In the genomic region with DNA sequence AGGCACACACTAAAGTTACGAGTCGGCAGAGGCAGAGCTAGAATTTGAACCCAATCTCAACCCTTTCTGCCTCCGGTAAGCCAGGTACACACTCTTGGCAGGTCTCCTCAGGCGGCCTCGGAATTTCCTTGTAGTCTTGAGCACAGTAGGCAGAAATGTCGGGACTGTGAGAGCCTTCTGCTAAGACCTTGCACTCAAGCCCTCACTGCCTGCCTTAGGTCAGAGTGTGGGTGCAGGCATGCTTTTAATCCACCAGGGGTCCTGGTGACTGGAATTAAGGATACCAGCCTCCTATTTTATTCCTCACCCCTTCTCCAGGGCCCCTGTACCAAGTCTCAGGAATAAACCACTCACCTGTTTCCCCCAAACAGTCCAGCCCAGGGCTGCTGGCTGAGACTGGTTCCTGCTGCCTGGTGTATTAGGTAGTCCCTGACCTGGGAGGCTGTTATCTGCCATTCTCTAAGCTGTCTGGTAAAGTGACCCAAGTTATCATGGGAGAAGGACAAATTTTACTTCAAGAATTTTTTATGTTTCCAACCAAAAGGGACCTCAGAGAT, we compare ENCODE assay signal across 8 cellular contexts. TPM values are rescaled to one million over a fixed set of nuclear protein-coding genes. Genes with fewer than 3 reads are reported as not detected.
A peak's percentile ranks its signal among the peaks of the same experiment; 100 is the strongest.
DNase-seq lines count a peak whose midpoint lies in the region; ATAC-seq, FAIRE-seq and TF ChIP-seq lines count a peak whose summit lies in the region.

No MANE protein-coding gene starts in this region.

- POLR2A ChIA-PET in A549 (lab: Yijun Ruan, JAX): interaction anchor here (1.5 kb wide), 2 partner anchors 9 to 125 kb away, joined by 3 to 4 read pairs; partner anchors contain the start of gene CALU
- POLR2A ChIA-PET in GM10248 (lab: Yijun Ruan, JAX): no interaction called here
- POLR2A ChIA-PET in activated CD4-positive, alpha-beta memory T cell treated with anti-CD3 and anti-CD28 coated beads for 36 hours (lab: Charles Lee): interaction anchor here (1.1 to 1.9 kb wide), 2 partner anchors 18 to 361 kb away, joined by 3 to 6 read pairs; partner anchors contain the start of gene AHCYL2

- no peak for TF ChIP-seq RAD21 in A549 (conservative IDR thresholded peaks at IDR 0.05 in 1 of 2, IDR thresholded peaks at IDR 0.05 in 1 of 2)

- DNase-seq in A549 (ENCODE audit: low read depth in 1 of 2, low spot score in 1 of 2) (peak; percentile 76 to 91), GM10248 (ENCODE audit: extremely low spot score) (peak; percentile 68), NCI-H2171 (lab: John Stamatoyannopoulos, UW) (peak; percentile 51), epithelial cell of proximal tubule (ENCODE audit: low read depth) (no peak), tibial nerve (ENCODE audit: low spot score in 2 of 2) (no peak)
- DNase-seq in activated CD4-positive, alpha-beta memory T cell treated with anti-CD3 and anti-CD28 coated beads for 36 hours: peak; percentile 62
- no peak for DNase-seq in natural killer cell treated with Interleukin-12 subunit alpha and Interleukin-12 subunit beta and Interleukin-15 and Interleukin-18, amount 100 ng/mL, for 72 hours (ENCODE audit: low spot score)

- CTCF ChIA-PET in A549 (lab: Yijun Ruan, JAX): interaction anchor here (0.8 to 17.4 kb wide), 9 partner anchors 9 to 228 kb away, joined by 3 to 225 read pairs (median 4); partner anchors contain the start of gene CALU
- CTCF ChIA-PET in GM10248 (lab: Yijun Ruan, JAX): interaction anchor here (0.6 to 3.8 kb wide), 19 partner anchors 8 to 437 kb away, joined by 3 to 24 read pairs (median 6); no protein-coding TSS in a partner anchor
- CTCF ChIA-PET in activated CD4-positive, alpha-beta memory T cell treated with anti-CD3 and anti-CD28 coated beads for 36 hours (lab: Charles Lee): interaction anchor here (0.7 to 3.6 kb wide), 14 partner anchors 9 to 437 kb away, joined by 3 to 46 read pairs (median 5); no protein-coding TSS in a partner anchor

- H3K4me2 ChIP-seq in A549: peak overlapping the region; percentile 81

- H3K36me3 ChIP-seq in tibial nerve: peaks cover 0 to 26% (median 0%) of the 10 kb centered on the region in 3 donors

- peak overlapping the region; percentile 81 for H3K4me3 ChIP-seq in A549
- H3K4me3 ChIP-seq in epithelial cell of proximal tubule (ENCODE audit: low read depth, low read length): peak overlapping the region; percentile 65
- H3K4me3 ChIP-seq in tibial nerve: peak overlapping the region; percentile 74 to 93 (median 88)

- no peaks in the 10 kb centered on the region for H3K9me3 ChIP-seq in A549
- no peaks in the 10 kb centered on the region for H3K9me3 ChIP-seq in tibial nerve

- TF ChIP-seq POLR2A in A549 (IDR thresholded peaks at IDR 0.05; ENCODE audit: low read length): no peak
- peak in 1 of 2 donors; percentile 13 for TF ChIP-seq POLR2A in tibial nerve (IDR thresholded peaks at IDR 0.05)

- H3K27ac ChIP-seq in A549 (peak overlapping the region; percentile 81 to 89), tibial nerve (peak overlapping the region; percentile 70 to 91 (median 87))

- peak overlapping the region; percentile 84 for H3K27ac Mint-ChIP-seq in activated CD4-positive, alpha-beta memory T cell treated with anti-CD3 and anti-CD28 coated beads for 36 hours
- peak overlapping the region; percentile 80 to 94 for H3K27ac Mint-ChIP-seq in natural killer cell treated with Interleukin-12 subunit alpha and Interleukin-12 subunit beta and Interleukin-15 and Interleukin-18, amount 100 ng/mL, for 72 hours

- H3K4me1 ChIP-seq in A549 (peaks cover 9% of the 10 kb centered on the region; the same call in 2 of the 3 replicates), tibial nerve (peaks cover 0 to 52% (median 19%) of the 10 kb centered on the region in 4 donors)

- H3K27me3 ChIP-seq in tibial nerve: no peaks in the 10 kb centered on the region

- FAIRE-seq in A549 (lab: Jason Lieb, UNC): no peak

- peak overlapping the region; percentile 98 for H3K4me3 Mint-ChIP-seq in activated CD4-positive, alpha-beta memory T cell treated with anti-CD3 and anti-CD28 coated beads for 36 hours
- peak overlapping the region; percentile 92 for H3K4me3 Mint-ChIP-seq in natural killer cell treated with Interleukin-12 subunit alpha and Interleukin-12 subunit beta and Interleukin-15 and Interleukin-18, amount 100 ng/mL, for 72 hours

- peaks cover 15% of the 10 kb centered on the region for H3K4me1 Mint-ChIP-seq in activated CD4-positive, alpha-beta memory T cell treated with anti-CD3 and anti-CD28 coated beads for 36 hours (ENCODE audit: low read depth)
- H3K4me1 Mint-ChIP-seq in natural killer cell treated with Interleukin-12 subunit alpha and Interleukin-12 subunit beta and Interleukin-15 and Interleukin-18, amount 100 ng/mL, for 72 hours (ENCODE audit: low read depth in 2 of 2): peaks cover 30 to 36% of the 10 kb centered on the region in 2 donors

- WGBS in A549 (ENCODE audit: missing lambda C conversion rate): 0% methylated on average over 6 of the region's 6 CpGs
- WGBS in tibial nerve, 2 donors: 0 to 1% methylated on average over 5 to 6 of the region's 6 CpGs

- peaks cover 1% of the 10 kb centered on the region for H3K27me3 Mint-ChIP-seq in activated CD4-positive, alpha-beta memory T cell treated with anti-CD3 and anti-CD28 coated beads for 36 hours
- no peaks in the 10 kb centered on the region for H3K27me3 Mint-ChIP-seq in natural killer cell treated with Interleukin-12 subunit alpha and Interleukin-12 subunit beta and Interleukin-15 and Interleukin-18, amount 100 ng/mL, for 72 hours

- no peak for TF ChIP-seq EP300 in A549 (IDR thresholded peaks at IDR 0.05)
- TF ChIP-seq EP300 in tibial nerve (IDR thresholded peaks at IDR 0.05): no peak

- TF ChIP-seq CTCF in A549 (IDR thresholded peaks at IDR 0.05) (peak; percentile 36), GM10248 (IDR thresholded peaks at IDR 0.05; ENCODE audit: control extremely low read depth, extremely low read depth, low read depth, missing control alignments) (peak; percentile 63), epithelial cell of proximal tubule (conservative IDR thresholded peaks at IDR 0.05; ENCODE audit: low read depth, low read length) (peak; percentile 61), tibial nerve (IDR thresholded peaks at IDR 0.05) (peak in 4 of 5 experiments; percentile 7 to 42 (median 22))

- peaks cover 13% of the 10 kb centered on the region for H3K36me3 Mint-ChIP-seq in activated CD4-positive, alpha-beta memory T cell treated with anti-CD3 and anti-CD28 coated beads for 36 hours
- peaks cover 8% of the 10 kb centered on the region for H3K36me3 Mint-ChIP-seq in natural killer cell treated with Interleukin-12 subunit alpha and Interleukin-12 subunit beta and Interleukin-15 and Interleukin-18, amount 100 ng/mL, for 72 hours

- intact Hi-C loops in activated CD4-positive, alpha-beta memory T cell treated with anti-CD3 and anti-CD28 coated beads for 36 hours (cut with micrococcal nuclease): loop anchor here (1.0 to 10.0 kb wide), 5 partner anchors 73 to 439 kb away; partner anchors contain the start of genes CALU, CCDC136 and HILPDA

- no peaks in the 10 kb centered on the region for H3K9me3 Mint-ChIP-seq in activated CD4-positive, alpha-beta memory T cell treated with anti-CD3 and anti-CD28 coated beads for 36 hours
- no peaks in the 10 kb centered on the region for H3K9me3 Mint-ChIP-seq in natural killer cell treated with Interleukin-12 subunit alpha and Interleukin-12 subunit beta and Interleukin-15 and Interleukin-18, amount 100 ng/mL, for 72 hours

- peak; percentile 73 to 89 for ATAC-seq in A549
- ATAC-seq in HG02885 (IDR thresholded peaks at IDR 0.05; ENCODE audit: poor library complexity, unreplicated experiment): peak; percentile 47
- peak in 1 of 2 donors; percentile 50 for ATAC-seq in natural killer cell treated with Interleukin-12 subunit alpha and Interleukin-12 subunit beta and Interleukin-15 and Interleukin-18, amount 100 ng/mL, for 72 hours

TF ChIP-seq in A549, 52 proteins besides CTCF, POLR2A, EP300 and RAD21 (continues in another document):
- no peak for TF ChIP-seq ZSCAN20 (CRISPR knock-in tag; IDR thresholded peaks at IDR 0.05)
- TF ChIP-seq HOXB5 (CRISPR knock-in tag; IDR thresholded peaks at IDR 0.05): no peak

RNA-seq across cellular contexts. Expression of gene ATP6V1F, which starts 0.9 kb away (rescaled TPM):
- polyA plus RNA-seq in A549 (2011; rRNA removed): 155 and 180 TPM in 2 replicates
- 386 and 423 TPM in 2 replicates for polyA plus RNA-seq in A549 (2012; cell fraction: cytosol; rRNA removed)
- 183 and 192 TPM in 2 replicates for polyA plus RNA-seq in A549 (2012; cell fraction: nucleus; rRNA removed)
- 201 to 230 TPM (median 229 TPM) in 3 replicates for polyA plus RNA-seq in A549 (2017; fragmentation: RNase III; extraction: RNeasy Plus Mini Kit Qiagen cat#74134 plus additional on column Dnase treatment)
- 46.3 and 46.9 TPM in 2 replicates for polyA minus RNA-seq in A549 (2011; rRNA and poly(A)+ RNA removed)
- total RNA-seq in activated CD4-positive, alpha-beta memory T cell treated with anti-CD3 and anti-CD28 coated beads for 36 hours: 100 to 1,000 TPM; 113 to 117 TPM
- 69.5 and 134 TPM in 2 replicates for total RNA-seq in epithelial cell of proximal tubule
- 100 to 1,000 TPM; 115 to 145 TPM for total RNA-seq in natural killer cell treated with Interleukin-12 subunit alpha and Interleukin-12 subunit beta and Interleukin-15 and Interleukin-18, amount 100 ng/mL, for 72 hours
- 100 to 1,000 TPM in 1 of 4 donors, 10 to 100 TPM in 3; 57.9 to 122 (median 75.4) TPM for total RNA-seq in tibial nerve

RNA-seq across cellular contexts. Expression of gene FLNC, which starts 33.3 kb away (rescaled TPM):
- polyA plus RNA-seq in A549 (2011; rRNA removed) (0.43 and 0.60 TPM in 2 replicates), A549 (2017; fragmentation: RNase III; extraction: RNeasy Plus Mini Kit Qiagen cat#74134 plus additional on column Dnase treatment) (3.2 to 3.4 TPM (median 3.4 TPM) in 3 replicates)
- polyA plus RNA-seq in A549 (2012; cell fraction: cytosol; rRNA removed): 0.70 and 1.1 TPM in 2 replicates
- polyA plus RNA-seq in A549 (2012; cell fraction: nucleus; rRNA removed): 2.1 and 2.7 TPM in 2 replicates
- 1.7 and 3.0 TPM in 2 replicates for polyA minus RNA-seq in A549 (2011; rRNA and poly(A)+ RNA removed)
- under 1 TPM in 1 of 2 experiments, not detected in 1; 0.05 TPM for total RNA-seq in activated CD4-positive, alpha-beta memory T cell treated with anti-CD3 and anti-CD28 coated beads for 36 hours
- total RNA-seq in epithelial cell of proximal tubule (149 and 173 TPM in 2 replicates), tibial nerve (10 to 100 TPM in 2 of 4 donors, 1 to 10 TPM in 2; 5.5 to 13.5 (median 9.0) TPM)
- not detected for total RNA-seq in natural killer cell treated with Interleukin-12 subunit alpha and Interleukin-12 subunit beta and Interleukin-15 and Interleukin-18, amount 100 ng/mL, for 72 hours

RNA-seq across cellular contexts. Expression of gene KCP, which starts 47.0 kb away (rescaled TPM):
- polyA plus RNA-seq in A549 (2011; rRNA removed) (0.05 TPM in 1 of 2 replicates, not detected in the other), A549 (2017; fragmentation: RNase III; extraction: RNeasy Plus Mini Kit Qiagen cat#74134 plus additional on column Dnase treatment) (0.07 to 0.18 TPM (median 0.14 TPM) in 3 replicates)
- 0.03 and 0.06 TPM in 2 replicates for polyA plus RNA-seq in A549 (2012; cell fraction: cytosol; rRNA removed)
- polyA plus RNA-seq in A549 (2012; cell fraction: nucleus; rRNA removed): 0.15 and 0.31 TPM in 2 replicates
- not detected in 2 replicates for polyA minus RNA-seq in A549 (2011; rRNA and poly(A)+ RNA removed)
- total RNA-seq in activated CD4-positive, alpha-beta memory T cell treated with anti-CD3 and anti-CD28 coated beads for 36 hours: under 1 TPM; 0.05 to 0.12 TPM
- total RNA-seq in epithelial cell of proximal tubule (0.51 and 5.2 TPM in 2 replicates), tibial nerve (under 1 TPM; 0.21 to 0.90 (median 0.40) TPM)
- total RNA-seq in natural killer cell treated with Interleukin-12 subunit alpha and Interleukin-12 subunit beta and Interleukin-15 and Interleukin-18, amount 100 ng/mL, for 72 hours: 1 to 10 TPM in 1 of 2 donors, under 1 TPM in 1; 0.17 to 1.1 TPM

Comparison
In these comparisons a context has a peak if more than half of its experiments do, and no peak if none do; other contexts are left out.
1. DNase-seq: peak in A549 (2 of 2), GM10248 (single experiment), NCI-H2171 (single experiment) and activated CD4-positive, alpha-beta memory T cell treated with anti-CD3 and anti-CD28 coated beads for 36 hours (single experiment); none in epithelial cell of proximal tubule (single experiment), natural killer cell treated with Interleukin-12 subunit alpha and Interleukin-12 subunit beta and Interleukin-15 and Interleukin-18, amount 100 ng/mL, for 72 hours (single experiment) and tibial nerve (0 of 2).
2. RNA of gene FLNC, which starts 33.3 kb away (total RNA-seq): 149 to 173 TPM in epithelial cell of proximal tubule; 5.5 to 13.5 TPM in tibial nerve, 0.05 TPM in activated CD4-positive, alpha-beta memory T cell treated with anti-CD3 and anti-CD28 coated beads for 36 hours and not detected in natural killer cell treated with Interleukin-12 subunit alpha and Interleukin-12 subunit beta and Interleukin-15 and Interleukin-18, amount 100 ng/mL, for 72 hours; every median in the first group is over 10 times any median in the second.
3. Peak in every context shown above with its lines, with median percentiles within 50 percentile points of each other: H3K4me3 ChIP-seq and CTCF ChIP-seq.